In the genomic region with DNA sequence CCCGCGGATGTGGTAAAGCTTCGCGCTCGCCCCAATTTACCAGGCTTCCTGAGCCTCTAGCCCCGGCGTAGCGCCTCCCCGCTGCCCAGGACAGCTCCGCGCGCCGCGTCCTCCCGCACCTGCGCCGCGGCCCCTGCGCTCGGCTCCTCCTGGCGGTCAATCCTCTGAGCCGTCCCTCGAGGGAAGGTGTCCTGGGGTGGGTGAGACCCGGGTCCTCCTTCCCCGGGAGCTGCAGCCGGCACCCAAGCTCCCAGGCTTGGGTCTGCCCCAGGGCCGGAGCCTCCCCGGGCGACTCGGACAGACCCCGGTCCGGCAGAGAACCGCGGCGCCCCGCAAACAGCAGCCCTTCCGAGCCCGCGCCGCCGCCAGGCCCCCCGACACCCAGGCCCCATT, we compare ENCODE assay signal across 8 cellular contexts. TPM values are rescaled to one million over a fixed set of nuclear protein-coding genes. Genes with fewer than 3 reads are reported as not detected.
DNase-seq lines count a peak whose midpoint lies in the region; ATAC-seq and TF ChIP-seq lines count a peak whose summit lies in the region.

No MANE protein-coding gene starts in this region.

- intact Hi-C loops in left cardiac atrium (cut with DNase I) (loop anchor here in 1 of 2 donors (5.0 kb wide), 1 partner anchor 157 kb away; no protein-coding TSS in a partner anchor), psoas muscle (cut with DNase I) (loop anchor here (5.0 kb wide), 2 partner anchors 72 to 167 kb away; no protein-coding TSS in a partner anchor)

- peak; percentile 59 for TF ChIP-seq CTCF in psoas muscle (IDR thresholded peaks at IDR 0.05)

- no peaks in the 10 kb centered on the region for H3K4me1 ChIP-seq in psoas muscle

- ATAC-seq in GM19324 (IDR thresholded peaks at IDR 0.05; ENCODE audit: low FRiP score, unreplicated experiment) (peak; percentile 48), HG03439 (IDR thresholded peaks at IDR 0.05; ENCODE audit: unreplicated experiment) (peak; percentile 49), left cardiac atrium (peak; percentile 58 to 65), psoas muscle (peak; percentile 60 to 79 (median 75))

- no peaks in the 10 kb centered on the region for H3K9me3 ChIP-seq in psoas muscle

- no peaks in the 10 kb centered on the region for H3K36me3 ChIP-seq in psoas muscle (ENCODE audit: insufficient read depth in 1 of 2, low read depth in 1 of 2)

- H3K27ac ChIP-seq in psoas muscle, result peak overlapping the region; percentile 83

- H3K4me3 ChIP-seq in psoas muscle, result peak overlapping the region; percentile 76

- WGBS in psoas muscle, 3 donors, result 0 to 1% (median 1%) methylated on average over 26 to 42 of the region's 42 CpGs

- DNase-seq in COLO668 (lab: John Stamatoyannopoulos, UW; ENCODE audit: unreplicated experiment) (peak; percentile 92), SK-N-DZ (ENCODE audit: low spot score) (peak; percentile 67), left cardiac atrium (peak; percentile 73), psoas muscle (peak; percentile 49 to 73), NCI-H446 treated with DMSO at 0.1 percent for 48 hours (lab: John Stamatoyannopoulos, UW) (no peak)
- DNase-seq in activated naive CD4-positive, alpha-beta T cell treated with anti-CD3 and anti-CD28 coated beads, Interleukin-2, amount 50 U/mL, for 16 hours, result peak; percentile 70

- no peaks in the 10 kb centered on the region for H3K27me3 ChIP-seq in psoas muscle (ENCODE audit: insufficient read depth in 3 of 3, low read length in 2 of 3)

RNA-seq across cellular contexts. Expression of a gene that starts 0.5 kb away (rescaled TPM):
- polyA plus RNA-seq in SK-N-DZ (2014; cell fraction: cytosol; rRNA removed), result 5.1 and 6.6 TPM in 2 replicates
- 9.6 and 12.2 TPM in 2 replicates for polyA plus RNA-seq in SK-N-DZ (2014; cell fraction: nucleus; rRNA removed)
- total RNA-seq in left cardiac atrium, result 1 to 10 TPM; 8.8 to 10.0 TPM
- 1 to 10 TPM; 1.9 to 8.7 (median 3.8) TPM for total RNA-seq in psoas muscle
- 1 to 10 TPM; 4.2 to 6.2 (median 5.3) TPM for polyA plus RNA-seq in psoas muscle
